ENCODE assay signal across 1 cellular context in genomic region chr12:79873223-79873622, GRCh38.
TF ChIP-seq lines count a peak whose summit lies in the region.

No MANE protein-coding gene starts in this region.

TF ChIP-seq in GM12878, 131 proteins besides CTCF, POLR2A, EP300 and RAD21 (continued from another document):
- 0 out of 2 replicates have a peak, but pooled peaks have one; percentile 35 for TF ChIP-seq ZBTB40 (IDR thresholded peaks at IDR 0.05; ENCODE audit: borderline replicate concordance)
- TF ChIP-seq KDM1A (IDR thresholded peaks at IDR 0.05; ENCODE audit: borderline replicate concordance), result no peak
- peak; percentile 50 for TF ChIP-seq RAD51 (IDR thresholded peaks at IDR 0.05)
- no peak for TF ChIP-seq ETV6 (conservative IDR thresholded peaks at IDR 0.05 in 1 of 2, IDR thresholded peaks at IDR 0.05 in 1 of 2; ENCODE audit: borderline replicate concordance in 1 of 2, low read depth in 1 of 2)
- no peak for TF ChIP-seq KLF5 (IDR thresholded peaks at IDR 0.05; ENCODE audit: partially characterized antibody)
- TF ChIP-seq ZNF384 (IDR thresholded peaks at IDR 0.05; ENCODE audit: borderline replicate concordance, low read depth, low read length), result peak; percentile 85
- TF ChIP-seq BHLHE40 (IDR thresholded peaks at IDR 0.05; ENCODE audit: borderline replicate concordance in 1 of 2, low read depth in 2 of 2, low read length in 1 of 2), result peak; percentile 68 to 84; a peak in 3 of 4 replicates
- TF ChIP-seq SUZ12 (IDR thresholded peaks at IDR 0.05; ENCODE audit: unreplicated experiment), result no peak
